In genomic region chr2:57893347-57893746, GRCh38 we compare ENCODE assay signal across 14 cellular contexts.
DNase-seq lines count a peak whose midpoint lies in the region; ATAC-seq, FAIRE-seq and TF ChIP-seq lines count a peak whose summit lies in the region.
"Had no signal": no experiment of that assay in that cellular context is flagged by ENCODE, and none has a peak within 500 bp of the region (broad histone marks: within the 10 kb centered on the region; RNA-seq: fewer than 3 reads in every experiment).

No MANE protein-coding gene starts in this region.

- no peaks in the 10 kb centered on the region for H3K4me1 Mint-ChIP-seq in type B pancreatic cell (ENCODE audit: unreplicated experiment)
- H3K4me1 Mint-ChIP-seq: CD4-positive, CD25-positive, alpha-beta regulatory T cell had no signal

- POLR2A ChIA-PET in GM12878 (lab: Charles Lee) = interaction anchor here (0.5 to 3.9 kb wide), 5 partner anchors 9 to 807 kb away, joined by 3 to 24 read pairs (median 4); no protein-coding TSS in a partner anchor

- H3K36me3 ChIP-seq in GM12878 (ENCODE audit: control insufficient read depth in 2 of 2, insufficient read depth in 2 of 2, low read length in 1 of 2) (no peaks in the 10 kb centered on the region), upper lobe of left lung (no peaks in the 10 kb centered on the region)
- H3K36me3 ChIP-seq: BLaER1 had no signal

- no peaks in the 10 kb centered on the region for H4K20me1 ChIP-seq in GM12878 (ENCODE audit: control insufficient read depth, insufficient read depth)
- H4K20me1 ChIP-seq: BLaER1 had no signal

- TF ChIP-seq EP300 in GM12878 (IDR thresholded peaks at IDR 0.05; ENCODE audit: borderline replicate concordance in 1 of 2, control insufficient read depth in 1 of 2, low read depth in 2 of 2, low read length in 2 of 2) = no peak
- no peak for TF ChIP-seq EP300 in upper lobe of left lung (IDR thresholded peaks at IDR 0.05)

- peak overlapping the region; percentile 74 for H2AFZ ChIP-seq in GM12878 (ENCODE audit: control insufficient read depth, low read depth, low read length)

- CTCF ChIA-PET in GM12878 (lab: Yijun Ruan, JAX) = interaction anchor here (0.6 to 5.6 kb wide), 5 partner anchors 10 to 188 kb away, joined by 3 to 32 read pairs (median 4); no protein-coding TSS in a partner anchor

- no peaks in the 10 kb centered on the region for H3K27me3 Mint-ChIP-seq in type B pancreatic cell
- H3K27me3 Mint-ChIP-seq: CD4-positive, CD25-positive, alpha-beta regulatory T cell had no signal

- no peak for TF ChIP-seq RAD21 in GM12878 (IDR thresholded peaks at IDR 0.05; ENCODE audit: insufficient read depth, low read depth, low read length)

- intact Hi-C loops in GM12878 (cut with micrococcal nuclease; ENCODE audit: unreplicated experiment) = loop anchor here (1.0 to 2.0 kb wide), 2 partner anchors 9 to 15 kb away; no protein-coding TSS in a partner anchor

- H3K27ac Mint-ChIP-seq in type B pancreatic cell = no peak overlapping the region
- H3K27ac Mint-ChIP-seq: CD4-positive, CD25-positive, alpha-beta regulatory T cell had no signal

- H3K27me3 ChIP-seq in GM12878 (replicated peaks in 1 of 2; ENCODE audit: control insufficient read depth in 2 of 2, insufficient read depth in 2 of 2, low read length in 1 of 2) (no peaks in the 10 kb centered on the region), upper lobe of left lung (no peaks in the 10 kb centered on the region)
- H3K27me3 ChIP-seq: BLaER1 had no signal

- RAD21 ChIA-PET in GM12878 (lab: Charles Lee; ENCODE audit: unreplicated experiment) = interaction anchor here (0.7 to 6.3 kb wide), 8 partner anchors 10 to 133 kb away, joined by 3 to 66 read pairs (median 7); no protein-coding TSS in a partner anchor

- H3K36me3 Mint-ChIP-seq in type B pancreatic cell = no peaks in the 10 kb centered on the region
- H3K36me3 Mint-ChIP-seq: CD4-positive, CD25-positive, alpha-beta regulatory T cell had no signal

- TF ChIP-seq CTCF in D721Med (IDR thresholded peaks at IDR 0.05; ENCODE audit: insufficient read depth, missing control alignments) (no peak), GM12878 (IDR thresholded peaks at IDR 0.05 in 2 of 3, conservative IDR thresholded peaks at IDR 0.05 in 1 of 3; ENCODE audit: control insufficient read depth in 2 of 3, extremely low read depth in 1 of 3, insufficient read depth in 1 of 3, low read depth in 3 of 3, low read length in 3 of 3) (no peak), type B pancreatic cell (conservative IDR thresholded peaks at IDR 0.05) (no peak), upper lobe of left lung (IDR thresholded peaks at IDR 0.05) (no peak)

- H3K4me2 ChIP-seq in GM12878 (ENCODE audit: control insufficient read depth, insufficient read depth) = peak overlapping the region; percentile 51; the same call in 1 of the 2 replicates
- H3K4me2 ChIP-seq: BLaER1 had no signal

- H3K79me2 ChIP-seq in GM12878 (ENCODE audit: control insufficient read depth, insufficient read depth, low read length) = no peaks in the 10 kb centered on the region

- H3K4me3 ChIP-seq in GM12878 = no peak overlapping the region
- no peak overlapping the region for H3K4me3 ChIP-seq in upper lobe of left lung
- H3K4me3 ChIP-seq: BLaER1, GM23248 had no signal

- H3K4me1 ChIP-seq in GM12878 (ENCODE audit: control insufficient read depth, insufficient read depth, low read length) = peaks cover 37% of the 10 kb centered on the region
- no peaks in the 10 kb centered on the region for H3K4me1 ChIP-seq in upper lobe of left lung
- H3K4me1 ChIP-seq: BLaER1 had no signal

- H3K9me3 ChIP-seq in GM12878 (replicated peaks; ENCODE audit: control insufficient read depth, insufficient read depth, low read length) = no peaks in the 10 kb centered on the region; the same call in 2 of the 3 replicates
- no peaks in the 10 kb centered on the region for H3K9me3 ChIP-seq in upper lobe of left lung
- H3K9me3 ChIP-seq: BLaER1 had no signal

- in situ Hi-C loops in GM12878 (cut with MboI) = no loop called here

- H3K27ac ChIP-seq in GM12878 (ENCODE audit: control insufficient read depth, insufficient read depth) = peak overlapping the region; percentile 72
- H3K27ac ChIP-seq in upper lobe of left lung = no peak overlapping the region
- H3K27ac ChIP-seq: BLaER1, GM23248 had no signal

- no peaks in the 10 kb centered on the region for H3K9me3 Mint-ChIP-seq in type B pancreatic cell

- no peak overlapping the region for H3K4me3 Mint-ChIP-seq in type B pancreatic cell
- H3K4me3 Mint-ChIP-seq: CD4-positive, CD25-positive, alpha-beta regulatory T cell had no signal

- DNase-seq in D721Med (ENCODE audit: insufficient read length, low spot score) (no peak), GM12878 (ENCODE audit: low read depth, low spot score) (no peak), type B pancreatic cell (ENCODE audit: extremely low spot score, unreplicated experiment) (no peak), upper lobe of left lung (no peak)
- DNase-seq: Calu3; CD4-positive, CD25-positive, alpha-beta regulatory T cell; DMS79; GM23248 had no signal

- no TSS peak for BruUV-seq in GM12878 (replicated peaks; lab: Mats Ljungman, UMichigan)

- FAIRE-seq in D721Med (lab: Jason Lieb, UNC) (peak; percentile 11), GM12878 (lab: Jason Lieb, UNC) (no peak)
- FAIRE-seq: G401.6, H54 had no signal

- 49% methylated on average over 6 of the region's 6 CpGs for WGBS in GM12878 (ENCODE audit: insufficient coverage, insufficient replicate concordance, low lambda C conversion rate, missing lambda C conversion rate)
- 75 to 80% methylated on average over 6 of the region's 6 CpGs for WGBS in upper lobe of left lung, 2 donors

- ATAC-seq in GM19452 (IDR thresholded peaks at IDR 0.05; ENCODE audit: unreplicated experiment) (peak; percentile 1), GM12878 (no peak), upper lobe of left lung (ENCODE audit: low FRiP score in 2 of 2) (no peak), HG03432 (IDR thresholded peaks at IDR 0.05; ENCODE audit: unreplicated experiment) (no peak), GM19023 (IDR thresholded peaks at IDR 0.05; ENCODE audit: unreplicated experiment) (no peak)

- SMC1A ChIA-PET in GM12878 (lab: Charles Lee; ENCODE audit: uncharacterized antibody, unreplicated experiment) = interaction anchor here (0.7 to 10.5 kb wide), 13 partner anchors 8 to 167 kb away, joined by 3 to 159 read pairs (median 5); no protein-coding TSS in a partner anchor

- H3K9ac ChIP-seq in GM12878 (ENCODE audit: control insufficient read depth, insufficient read depth, low read length) = peak overlapping the region; percentile 24
- H3K9ac ChIP-seq: BLaER1, GM23248 had no signal

- TF ChIP-seq POLR2A in GM12878 (IDR thresholded peaks at IDR 0.05; ENCODE audit: low read depth, low read length) (no peak), upper lobe of left lung (IDR thresholded peaks at IDR 0.05) (no peak)

TF ChIP-seq in GM12878, 131 proteins besides CTCF, POLR2A, EP300 and RAD21 (continues in another document):
- TF ChIP-seq ZNF274 (IDR thresholded peaks at IDR 0.05; ENCODE audit: insufficient read depth, insufficient read length) (no peak), NKRF (conservative IDR thresholded peaks at IDR 0.05) (no peak), ZBTB40 (IDR thresholded peaks at IDR 0.05; ENCODE audit: borderline replicate concordance) (peak; percentile 52; the same call in 1 of the 2 replicates)
